ENCODE assay signal across 15 cellular contexts in the genomic region with DNA sequence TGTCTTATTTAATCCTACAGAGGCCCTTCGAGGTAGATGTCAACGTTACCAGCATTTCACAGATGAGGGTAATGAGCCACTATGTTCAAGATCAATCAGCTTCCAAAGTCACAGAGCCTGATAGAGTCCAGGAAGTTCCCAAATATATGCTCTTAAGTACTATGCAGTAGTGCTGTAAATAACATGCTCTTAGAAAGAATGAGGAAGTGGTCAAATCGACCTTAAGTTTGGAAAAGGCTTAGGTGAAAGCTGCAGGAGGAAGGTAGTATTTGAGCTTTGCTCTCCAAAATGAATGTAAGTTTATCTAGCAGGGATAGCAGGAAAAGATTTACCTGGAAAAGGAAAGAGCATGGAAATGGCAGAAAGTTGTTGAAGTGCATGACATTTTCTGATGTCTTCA.
DNase-seq lines count a peak whose midpoint lies in the region; ATAC-seq and TF ChIP-seq lines count a peak whose summit lies in the region.
"Had no signal": no experiment of that assay in that cellular context is flagged by ENCODE, and none has a peak within 500 bp of the region (broad histone marks: within the 10 kb centered on the region; RNA-seq: fewer than 3 reads in every experiment).

No MANE protein-coding gene starts in this region.

- H3K27ac Mint-ChIP-seq in naive thymus-derived CD8-positive, alpha-beta T cell, result no peak overlapping the region

- no peak overlapping the region for H3K4me3 Mint-ChIP-seq in naive thymus-derived CD8-positive, alpha-beta T cell

- no peaks in the 10 kb centered on the region for H3K36me3 Mint-ChIP-seq in naive thymus-derived CD8-positive, alpha-beta T cell

- H3K36me3 ChIP-seq in kidney epithelial cell (ENCODE audit: control insufficient read depth, insufficient read depth, low read length), result no peaks in the 10 kb centered on the region

- in situ Hi-C loops in Caki2 (cut with HindIII; ENCODE audit: low pct_unique_long_range_greater_than_20kb, low sequenced_read_pairs), result no loop called here
- in situ Hi-C loops in KBM-7 (cut with MboI; ENCODE audit: low pct_unique_long_range_greater_than_20kb, low sequenced_read_pairs), result no loop called here

- no peaks in the 10 kb centered on the region for H3K27me3 ChIP-seq in kidney epithelial cell (ENCODE audit: control insufficient read depth, insufficient read depth, low read length)
- H3K27me3 ChIP-seq: body of pancreas had no signal

- peaks cover 0 to 7% (median 5%) of the 10 kb centered on the region in 5 donors for H3K27me3 Mint-ChIP-seq in naive thymus-derived CD8-positive, alpha-beta T cell

- no peak overlapping the region for H3K4me3 ChIP-seq in kidney epithelial cell (ENCODE audit: low read depth, low read length)
- H3K4me3 ChIP-seq: body of pancreas had no signal

- H3K9me3 Mint-ChIP-seq in naive thymus-derived CD8-positive, alpha-beta T cell, result peaks cover 0 to 7% (median 0%) of the 10 kb centered on the region in 9 donors

- no peak for TF ChIP-seq CTCF in kidney epithelial cell (IDR thresholded peaks at IDR 0.05; ENCODE audit: insufficient read depth, low read length, poor library complexity, severe bottlenecking)

- H3K4me1 Mint-ChIP-seq in naive thymus-derived CD8-positive, alpha-beta T cell, result peaks cover 0 to 10% (median 0%) of the 10 kb centered on the region in 4 donors

- DNase-seq in Caki2 (ENCODE audit: low read depth), result peak; percentile 8
- peak; percentile 31 for DNase-seq in KBM-7
- DNase-seq in kidney epithelial cell (ENCODE audit: low read depth), result peak; percentile 12
- no peak for DNase-seq in HuH-7 (ENCODE audit: low spot score)
- no peak for DNase-seq in naive thymus-derived CD8-positive, alpha-beta T cell
- DNase-seq in amniotic stem cell (lab: John Stamatoyannopoulos, UW), result no peak
- DNase-seq in putamen (ENCODE audit: low spot score), result no peak
- DNase-seq: activated gamma-delta T cell; body of pancreas; effector CD8-positive, alpha-beta T cell; foreskin melanocyte; NCI-H1930; NCI-H524 treated with DMSO at 0.1 percent for 48 hours; SHP77 treated with DMSO at 0.1 percent for 48 hours had no signal

- POLR2A ChIA-PET in naive thymus-derived CD8-positive, alpha-beta T cell (lab: Charles Lee), result no interaction called here

- ATAC-seq in SK-N-SH treated with all-trans-retinoic acid at 6 μM for 48 hours, result peak; percentile 13; the same call in 1 of the 3 replicates
- ATAC-seq in naive thymus-derived CD8-positive, alpha-beta T cell, result no peak
- ATAC-seq: body of pancreas had no signal

TF ChIP-seq in SK-N-SH treated with all-trans-retinoic acid at 6 μM for 48 hours, 23 proteins besides CTCF, POLR2A, EP300 and RAD21:
- TF ChIP-seq TCF4 (CRISPR knock-in tag; IDR thresholded peaks at IDR 0.05; ENCODE audit: borderline replicate concordance) (no peak), SNAI2 (CRISPR knock-in tag; IDR thresholded peaks at IDR 0.05) (no peak), ZNF70 (CRISPR knock-in tag; IDR thresholded peaks at IDR 0.05) (no peak), ZC3H10 (CRISPR knock-in tag; IDR thresholded peaks at IDR 0.05) (no peak), RARB (CRISPR knock-in tag; IDR thresholded peaks at IDR 0.05) (no peak), ESRRG (CRISPR knock-in tag; IDR thresholded peaks at IDR 0.05) (no peak)

Comparison
In these comparisons a context has a peak if more than half of its experiments do, and no peak if none do; other contexts are left out.
1. DNase-seq: peak in Caki2 (single experiment), KBM-7 (single experiment) and kidney epithelial cell (single experiment); none in HuH-7 (single experiment), naive thymus-derived CD8-positive, alpha-beta T cell (0 of 10), amniotic stem cell (single experiment) and putamen (single experiment).